Comparison of ENCODE assay signal across 9 cellular contexts in genomic region chr11:12675951-12676711, GRCh38. TPM values are rescaled to one million over a fixed set of nuclear protein-coding genes. Genes with fewer than 3 reads are reported as not detected.
DNase-seq lines count a peak whose midpoint lies in the region; ATAC-seq and FAIRE-seq lines count a peak whose summit lies in the region.
"Had no signal": no experiment of that assay in that cellular context is flagged by ENCODE, and none has a peak within 500 bp of the region (broad histone marks: within the 10 kb centered on the region; RNA-seq: fewer than 3 reads in every experiment).

No MANE protein-coding gene starts in this region.

- ATAC-seq in right cardiac atrium: no peak
- ATAC-seq in HG03095 (IDR thresholded peaks at IDR 0.05; ENCODE audit: unreplicated experiment): no peak

- H3K4me3 ChIP-seq in SK-N-MC (peak overlapping the region; percentile 77), right cardiac atrium (ENCODE audit: low read length) (peak overlapping the region; percentile 92), small intestine (ENCODE audit: low read depth in 1 of 2, low read length in 2 of 2) (peak overlapping the region; percentile 12 to 20)

- peak overlapping the region; percentile 82 for H3K9ac ChIP-seq in SK-N-MC (ENCODE audit: insufficient read length)
- H3K9ac ChIP-seq: BLaER1 had no signal

- H3K27me3 ChIP-seq in right cardiac atrium (ENCODE audit: control insufficient read depth, insufficient read depth) (no peaks in the 10 kb centered on the region), small intestine (ENCODE audit: control insufficient read depth in 2 of 2, insufficient read depth in 2 of 2, low read length in 2 of 2) (peaks cover 0 to 2% of the 10 kb centered on the region in 2 donors)

- peaks cover 5% of the 10 kb centered on the region for H3K4me1 ChIP-seq in right cardiac atrium (ENCODE audit: control insufficient read depth, insufficient read depth, low read length)
- H3K4me1 ChIP-seq in small intestine (ENCODE audit: control insufficient read depth in 2 of 2, insufficient read depth in 1 of 2, low read depth in 1 of 2, low read length in 1 of 2): peaks cover 2 to 5% of the 10 kb centered on the region in 2 donors

- intact Hi-C loops in right cardiac atrium (cut with DNase I): loop anchor here (5.0 to 10.0 kb wide), 4 partner anchors 136 to 219 kb away; no protein-coding TSS in a partner anchor

- 5% methylated on average over 11 of the region's 11 CpGs for WGBS in right cardiac atrium
- WGBS in small intestine, 3 donors: 3 to 14% (median 11%) methylated on average over 11 of the region's 11 CpGs

- H3K36me3 ChIP-seq in SK-N-MC (ENCODE audit: insufficient read depth, low read length) (0 out of 2 replicates have a peak, but pooled peaks cover 10% of the 10 kb centered on the region), small intestine (ENCODE audit: control insufficient read depth in 2 of 2, insufficient read depth in 2 of 2, low read length in 2 of 2) (no peaks in the 10 kb centered on the region)
- H3K36me3 ChIP-seq: BLaER1 had no signal

- H3K27ac ChIP-seq in SK-N-MC (peak overlapping the region; percentile 43), right cardiac atrium (ENCODE audit: low read length) (peak overlapping the region; percentile 28), small intestine (ENCODE audit: low read depth in 1 of 2, low read length in 1 of 2) (peak overlapping the region in 1 of 2 donors; percentile 82)
- H3K27ac ChIP-seq: BLaER1 had no signal

- H3K9me3 ChIP-seq in SK-N-MC (ENCODE audit: low read depth, low read length) (no peaks in the 10 kb centered on the region), right cardiac atrium (ENCODE audit: control insufficient read depth, low read length) (no peaks in the 10 kb centered on the region), small intestine (ENCODE audit: control insufficient read depth, low read depth) (no peaks in the 10 kb centered on the region)

- no peak for FAIRE-seq in small intestine (lab: Jason Lieb, UNC)

- DNase-seq in DMS79 treated with DMSO at 0.1 percent for 48 hours (lab: John Stamatoyannopoulos, UW): peak; percentile 74
- no peak for DNase-seq in DMS79 (lab: John Stamatoyannopoulos, UW)
- no peak for DNase-seq in SK-N-MC (ENCODE audit: low read depth, low spot score)
- peak in 1 of 3 donors; percentile 41 for DNase-seq in right cardiac atrium
- peak; percentile 47 for DNase-seq in small intestine
- DNase-seq in GM03348 (ENCODE audit: low spot score): no peak
- DNase-seq in GF-D8 (lab: John Stamatoyannopoulos, UW): no peak

RNA-seq across cellular contexts. Expression of gene TEAD1, which starts 1.9 kb away (rescaled TPM):
- 100 to 1,000 TPM in 2 of 4 donors, 10 to 100 TPM in 2; 81.3 to 105 (median 98.4) TPM for total RNA-seq in right cardiac atrium
- polyA plus RNA-seq in right cardiac atrium (19.7 TPM), small intestine (10 to 100 TPM in 1 of 3 donors, 1 to 10 TPM in 2; 3.2 to 10.9 (median 4.2) TPM)

Comparison
In these comparisons a context has a peak if more than half of its experiments do, and no peak if none do; other contexts are left out.
1. DNase-seq: peak in DMS79 treated with DMSO at 0.1 percent for 48 hours (single experiment) and small intestine (single experiment); none in DMS79 (single experiment), SK-N-MC (single experiment), GM03348 (single experiment) and GF-D8 (single experiment).
2. H3K4me3 ChIP-seq: peak in every context shown above with its lines; median percentile 92 in right cardiac atrium; 77 in SK-N-MC; 16 in small intestine.